ENCODE assay signal across 8 cellular contexts in genomic region chr1:27632387-27633297, GRCh38. TPM values are rescaled to one million over a fixed set of nuclear protein-coding genes. Genes with fewer than 3 reads are reported as not detected.
DNase-seq lines count a peak whose midpoint lies in the region; ATAC-seq and TF ChIP-seq lines count a peak whose summit lies in the region.

No MANE protein-coding gene starts in this region.

- H3K27me3 ChIP-seq in right atrium auricular region, result no peaks in the 10 kb centered on the region
- H3K27me3 ChIP-seq in stomach, result peaks cover 0 to 31% (median 20%) of the 10 kb centered on the region in 3 donors
- H3K27me3 ChIP-seq in prostate gland (replicated peaks; ENCODE audit: insufficient read depth), result no peaks in the 10 kb centered on the region

- no peak for TF ChIP-seq EP300 in stomach (IDR thresholded peaks at IDR 0.05)

- H3K4me3 ChIP-seq in right atrium auricular region (no peak overlapping the region), stomach (peak overlapping the region in 2 of 4 donors; percentile 50 to 54), prostate gland (no peak overlapping the region)

- H3K36me3 ChIP-seq in right atrium auricular region (no peaks in the 10 kb centered on the region), stomach (no peaks in the 10 kb centered on the region), prostate gland (no peaks in the 10 kb centered on the region)

- ATAC-seq in GM21825 (IDR thresholded peaks at IDR 0.05; ENCODE audit: unreplicated experiment), result peak; percentile 32

- TF ChIP-seq POLR2A in stomach (IDR thresholded peaks at IDR 0.05), result no peak
- no peak for TF ChIP-seq POLR2A in prostate gland (IDR thresholded peaks at IDR 0.05)

- DNase-seq in GF-D8 (lab: John Stamatoyannopoulos, UW), result peak; percentile 85
- DNase-seq in activated CD4-positive, alpha-beta T cell treated with anti-CD3 and anti-CD28 coated beads for 48 hours, result peak; percentile 79
- no peak for DNase-seq in right atrium auricular region (ENCODE audit: low spot score)
- no peak for DNase-seq in stomach
- no peak for DNase-seq in NCI-H2107 treated with DMSO at 0.1 percent for 48 hours (lab: John Stamatoyannopoulos, UW; ENCODE audit: unreplicated experiment)
- DNase-seq in prostate gland (ENCODE audit: low spot score), result no peak
- no peak for DNase-seq in HCEC 1CT

- 61 to 72% (median 67%) methylated on average over 12 to 14 of the region's 14 CpGs for WGBS in stomach, 5 donors
- 77% methylated on average over 14 of the region's 14 CpGs for WGBS in prostate gland

- H3K9me3 ChIP-seq in right atrium auricular region (no peaks in the 10 kb centered on the region), stomach (no peaks in the 10 kb centered on the region), prostate gland (no peaks in the 10 kb centered on the region)

- H3K4me1 ChIP-seq in right atrium auricular region (peaks cover 0 to 72% of the 10 kb centered on the region in 2 donors), stomach (peaks cover 20 to 80% (median 32%) of the 10 kb centered on the region in 4 donors), prostate gland (replicated peaks) (no peaks in the 10 kb centered on the region)

- TF ChIP-seq CTCF in right atrium auricular region (IDR thresholded peaks at IDR 0.05) (no peak), stomach (IDR thresholded peaks at IDR 0.05) (no peak), prostate gland (IDR thresholded peaks at IDR 0.05) (no peak)

- intact Hi-C loops in stomach (cut with DNase I; ENCODE audit: low total_unique reads), result no loop called here
- intact Hi-C loops in prostate gland (cut with DNase I), result no loop called here

- peak overlapping the region; percentile 62 to 79 for H3K27ac ChIP-seq in right atrium auricular region
- peak overlapping the region in 4 of 5 donors; percentile 68 to 86 (median 81) for H3K27ac ChIP-seq in stomach
- peak overlapping the region in 1 of 2 donors; percentile 23 for H3K27ac ChIP-seq in prostate gland

RNA-seq across cellular contexts. Expression of gene FGR, which starts 2.3 kb away (rescaled TPM):
- total RNA-seq in right atrium auricular region (10 to 100 TPM in 1 of 2 donors, 1 to 10 TPM in 1; 5.7 to 19.8 TPM), stomach (1 to 10 TPM in 3 of 5 donors, not detected in 2; 6.7 to 8.8 (median 7.0) TPM), prostate gland (10 to 100 TPM in 1 of 2 donors, 1 to 10 TPM in 1; 4.0 to 10.8 TPM)
- 1 to 10 TPM; 3.1 to 9.9 (median 4.6) TPM for polyA plus RNA-seq in stomach

RNA-seq across cellular contexts. Expression of gene AHDC1, which starts 28.7 kb away (rescaled TPM):
- total RNA-seq in right atrium auricular region, result 10 to 100 TPM; 23.5 to 35.0 TPM
- 10 to 100 TPM; 10.8 to 95.0 (median 35.1) TPM for total RNA-seq in stomach
- polyA plus RNA-seq in stomach, result 10 to 100 TPM in 1 of 3 donors, 1 to 10 TPM in 2; 5.8 to 10.3 (median 8.3) TPM
- 10 to 100 TPM; 27.1 to 83.7 TPM for total RNA-seq in prostate gland

RNA-seq across cellular contexts. Expression of gene IFI6, which starts 39.4 kb away (rescaled TPM):
- 10 to 100 TPM; 40.2 to 43.3 TPM for total RNA-seq in right atrium auricular region
- total RNA-seq in stomach, result 10 to 100 TPM in 3 of 5 donors, 1 to 10 TPM in 1, not detected in 1; 6.1 to 65.2 (median 34.3) TPM
- polyA plus RNA-seq in stomach, result 10 to 100 TPM; 13.4 to 95.2 (median 40.0) TPM
- 100 to 1,000 TPM in 1 of 2 donors, 10 to 100 TPM in 1; 40.4 to 274 TPM for total RNA-seq in prostate gland

Comparison
In these comparisons a context has a peak if more than half of its experiments do, and no peak if none do; other contexts are left out.
1. DNase-seq: peak in GF-D8 (single experiment) and activated CD4-positive, alpha-beta T cell treated with anti-CD3 and anti-CD28 coated beads for 48 hours (single experiment); none in right atrium auricular region (single experiment), stomach (single experiment), NCI-H2107 treated with DMSO at 0.1 percent for 48 hours (single experiment), prostate gland (single experiment) and HCEC 1CT (single experiment).